9 cellular contexts compared by ENCODE assay signal in the genomic region with DNA sequence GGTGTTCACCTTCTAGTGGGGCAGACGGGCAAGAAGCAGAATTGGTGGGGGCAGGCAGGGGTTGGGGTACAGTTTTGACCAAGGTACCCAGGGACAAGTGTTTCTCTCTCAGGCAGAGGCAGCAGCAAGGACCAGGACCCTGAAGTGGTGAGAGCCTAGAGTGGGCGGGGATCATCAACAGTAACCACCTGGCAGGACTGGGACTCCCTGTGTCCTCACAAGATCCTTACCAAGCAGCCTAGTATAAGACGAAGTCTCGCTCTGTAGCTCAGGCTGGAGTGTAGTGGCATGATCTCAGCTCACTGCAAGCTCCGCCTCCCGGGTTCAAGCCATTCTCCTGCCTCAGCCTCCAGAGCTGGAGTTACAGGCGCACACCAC. TPM values are rescaled to one million over a fixed set of nuclear protein-coding genes. Genes with fewer than 3 reads are reported as not detected.
A peak's percentile ranks its signal among the peaks of the same experiment; 100 is the strongest.
DNase-seq lines count a peak whose midpoint lies in the region; ATAC-seq and TF ChIP-seq lines count a peak whose summit lies in the region.
"Had no signal": no experiment of that assay in that cellular context is flagged by ENCODE, and none has a peak within 500 bp of the region (broad histone marks: within the 10 kb centered on the region; RNA-seq: fewer than 3 reads in every experiment).

No MANE protein-coding gene starts in this region.

- H3K4me3 Mint-ChIP-seq in activated naive CD4-positive, alpha-beta T cell treated with anti-CD3 and anti-CD28 coated beads, Interleukin-2, amount 50 U/mL, for 24 hours, result peak overlapping the region; percentile 49
- H3K4me3 Mint-ChIP-seq in activated CD4-positive, alpha-beta memory T cell treated with anti-CD3 and anti-CD28 coated beads, Interleukin-2, amount 10 ng/mL, durations not matched to agents 7 days and 5 days, result no peak overlapping the region
- H3K4me3 Mint-ChIP-seq in type B pancreatic cell, result peak overlapping the region; percentile 37

- no peak for ATAC-seq in right lobe of liver

- H3K27me3 ChIP-seq in right lobe of liver, result no peaks in the 10 kb centered on the region
- H3K27me3 ChIP-seq in HAP-1 (ENCODE audit: low read depth), result no peaks in the 10 kb centered on the region

- no peak overlapping the region for H3K27ac Mint-ChIP-seq in activated naive CD4-positive, alpha-beta T cell treated with anti-CD3 and anti-CD28 coated beads, Interleukin-2, amount 50 U/mL, for 24 hours
- peak overlapping the region; percentile 99 for H3K27ac Mint-ChIP-seq in activated CD4-positive, alpha-beta memory T cell treated with anti-CD3 and anti-CD28 coated beads, Interleukin-2, amount 10 ng/mL, durations not matched to agents 7 days and 5 days
- H3K27ac Mint-ChIP-seq in type B pancreatic cell, result peak overlapping the region; percentile 74

- H3K4me1 ChIP-seq in right lobe of liver (peaks cover 0 to 35% (median 15%) of the 10 kb centered on the region in 4 donors), HAP-1 (peaks cover 30% of the 10 kb centered on the region)

- TF ChIP-seq POLR2A in right lobe of liver (IDR thresholded peaks at IDR 0.05) (no peak), lower leg skin (IDR thresholded peaks at IDR 0.05) (no peak)

- no peaks in the 10 kb centered on the region for H3K27me3 Mint-ChIP-seq in activated naive CD4-positive, alpha-beta T cell treated with anti-CD3 and anti-CD28 coated beads, Interleukin-2, amount 50 U/mL, for 24 hours
- no peaks in the 10 kb centered on the region for H3K27me3 Mint-ChIP-seq in activated CD4-positive, alpha-beta memory T cell treated with anti-CD3 and anti-CD28 coated beads, Interleukin-2, amount 10 ng/mL, durations not matched to agents 7 days and 5 days
- H3K27me3 Mint-ChIP-seq in type B pancreatic cell, result no peaks in the 10 kb centered on the region

- no peaks in the 10 kb centered on the region for H3K36me3 Mint-ChIP-seq in activated naive CD4-positive, alpha-beta T cell treated with anti-CD3 and anti-CD28 coated beads, Interleukin-2, amount 50 U/mL, for 24 hours
- H3K36me3 Mint-ChIP-seq in activated CD4-positive, alpha-beta memory T cell treated with anti-CD3 and anti-CD28 coated beads, Interleukin-2, amount 10 ng/mL, durations not matched to agents 7 days and 5 days (ENCODE audit: low read depth), result peaks cover 18% of the 10 kb centered on the region
- H3K36me3 Mint-ChIP-seq in type B pancreatic cell, result peaks cover under 1% of the 10 kb centered on the region

- peaks cover 49% of the 10 kb centered on the region for H3K4me1 Mint-ChIP-seq in activated naive CD4-positive, alpha-beta T cell treated with anti-CD3 and anti-CD28 coated beads, Interleukin-2, amount 50 U/mL, for 24 hours
- H3K4me1 Mint-ChIP-seq in activated CD4-positive, alpha-beta memory T cell treated with anti-CD3 and anti-CD28 coated beads, Interleukin-2, amount 10 ng/mL, durations not matched to agents 7 days and 5 days, result peaks cover 57% of the 10 kb centered on the region
- H3K4me1 Mint-ChIP-seq in type B pancreatic cell (ENCODE audit: unreplicated experiment), result peaks cover 11% of the 10 kb centered on the region

- peak overlapping the region in 2 of 3 donors; percentile 7 to 98 for H3K27ac ChIP-seq in right lobe of liver

- H3K4me3 ChIP-seq in right lobe of liver (no peak overlapping the region), lower leg skin (ENCODE audit: low read depth, poor library complexity, severe bottlenecking) (no peak overlapping the region), HAP-1 (no peak overlapping the region)

- CTCF ChIA-PET in activated CD4-positive, alpha-beta memory T cell treated with anti-CD3 and anti-CD28 coated beads, Interleukin-2, amount 10 ng/mL, durations not matched to agents 7 days and 5 days (lab: Charles Lee), result no interaction called here

- DNase-seq in activated naive CD4-positive, alpha-beta T cell treated with Interleukin-2 at 50 U/mL for 16 hours, result no peak
- DNase-seq in activated CD4-positive, alpha-beta memory T cell treated with anti-CD3 and anti-CD28 coated beads, Interleukin-2, amount 10 ng/mL, durations not matched to agents 7 days and 5 days, result no peak
- DNase-seq in right lobe of liver, result no peak
- no peak for DNase-seq in type B pancreatic cell (ENCODE audit: extremely low spot score, unreplicated experiment)
- no peak for DNase-seq in lower leg skin (ENCODE audit: low spot score in 2 of 2)
- no peak for DNase-seq in HAP-1 (ENCODE audit: low spot score in 2 of 2)
- DNase-seq in HuH-7 (ENCODE audit: low spot score), result no peak
- DNase-seq: DMS79 had no signal

- H3K9me3 ChIP-seq in right lobe of liver, result no peaks in the 10 kb centered on the region
- H3K9me3 ChIP-seq in HAP-1, result no peaks in the 10 kb centered on the region

- TF ChIP-seq CTCF in right lobe of liver (IDR thresholded peaks at IDR 0.05), result no peak
- no peak for TF ChIP-seq CTCF in type B pancreatic cell (conservative IDR thresholded peaks at IDR 0.05)
- TF ChIP-seq CTCF in lower leg skin (IDR thresholded peaks at IDR 0.05), result no peak

- intact Hi-C loops in right lobe of liver (cut with DNase I) (loop anchor here in 1 of 2 donors (10.0 kb wide), 1 partner anchor 103 kb away; no protein-coding TSS in a partner anchor), lower leg skin (cut with DNase I; ENCODE audit: low total_unique reads) (loop anchor here (10.0 kb wide), 1 partner anchor 113 kb away; the partner anchor contains the start of gene GNB1)

- POLR2A ChIA-PET in activated CD4-positive, alpha-beta memory T cell treated with anti-CD3 and anti-CD28 coated beads, Interleukin-2, amount 10 ng/mL, durations not matched to agents 7 days and 5 days (lab: Charles Lee), result no interaction called here

- WGBS in right lobe of liver (ENCODE audit: insufficient coverage, low coverage, low lambda C conversion rate, missing lambda C conversion rate), result no CpG with 5 or more reads among the region's 7 CpGs
- WGBS in lower leg skin, 2 donors, result 74 to 78% methylated on average over 7 of the region's 7 CpGs

- in situ Hi-C loops in HAP-1 (cut with MboI; ENCODE audit: low sequenced_read_pairs), result loop anchor here (10.0 kb wide), 1 partner anchor 123 kb away; no protein-coding TSS in a partner anchor

- H3K36me3 ChIP-seq in right lobe of liver, result peaks cover 0 to 18% (median 2%) of the 10 kb centered on the region in 4 donors
- H3K36me3 ChIP-seq in HAP-1 (replicated peaks), result peaks cover 22% of the 10 kb centered on the region

- no peaks in the 10 kb centered on the region for H3K9me3 Mint-ChIP-seq in activated naive CD4-positive, alpha-beta T cell treated with anti-CD3 and anti-CD28 coated beads, Interleukin-2, amount 50 U/mL, for 24 hours
- no peaks in the 10 kb centered on the region for H3K9me3 Mint-ChIP-seq in activated CD4-positive, alpha-beta memory T cell treated with anti-CD3 and anti-CD28 coated beads, Interleukin-2, amount 10 ng/mL, durations not matched to agents 7 days and 5 days
- H3K9me3 Mint-ChIP-seq in type B pancreatic cell, result no peaks in the 10 kb centered on the region

RNA-seq across cellular contexts. Expression of gene NADK, which starts 3.2 kb away (rescaled TPM):
- 10 to 100 TPM; 78.0 to 81.5 TPM for total RNA-seq in activated CD4-positive, alpha-beta memory T cell treated with anti-CD3 and anti-CD28 coated beads, Interleukin-2, amount 10 ng/mL, durations not matched to agents 7 days and 5 days
- 100 to 1,000 TPM in 3 of 6 experiments, 10 to 100 TPM in 3; 80.3 to 143 (median 100) TPM for total RNA-seq in right lobe of liver
- total RNA-seq in type B pancreatic cell (ENCODE audit: low replicate concordance), result 78.4 and 89.2 TPM in 2 replicates
- total RNA-seq in lower leg skin, result 10 to 100 TPM; 45.4 to 58.0 (median 54.2) TPM

RNA-seq across cellular contexts. Expression of gene CDK11A, which starts 57.4 kb away (rescaled TPM):
- total RNA-seq in activated CD4-positive, alpha-beta memory T cell treated with anti-CD3 and anti-CD28 coated beads, Interleukin-2, amount 10 ng/mL, durations not matched to agents 7 days and 5 days, result 10 to 100 TPM; 67.2 to 68.1 TPM
- total RNA-seq in right lobe of liver, result 10 to 100 TPM in 4 of 6 experiments, 1 to 10 TPM in 2; 8.4 to 25.2 (median 11.0) TPM
- 45.9 and 47.0 TPM in 2 replicates for total RNA-seq in type B pancreatic cell (ENCODE audit: low replicate concordance)
- 10 to 100 TPM; 18.1 to 56.9 (median 27.7) TPM for total RNA-seq in lower leg skin
